In genomic region chr16:66849543-66849942, GRCh38 we compare ENCODE assay signal across 26 cellular contexts. TPM values are rescaled to one million over a fixed set of nuclear protein-coding genes. Genes with fewer than 3 reads are reported as not detected.
DNase-seq lines count a peak whose midpoint lies in the region; ATAC-seq and TF ChIP-seq lines count a peak whose summit lies in the region.
"Had no signal": no experiment of that assay in that cellular context is flagged by ENCODE, and none has a peak within 500 bp of the region (broad histone marks: within the 10 kb centered on the region; RNA-seq: fewer than 3 reads in every experiment).

No MANE protein-coding gene starts in this region.

- H3K27ac Mint-ChIP-seq in endodermal cell = no peak overlapping the region
- H3K27ac Mint-ChIP-seq: CD4-positive, alpha-beta memory T cell had no signal

- no peaks in the 10 kb centered on the region for H3K9me3 Mint-ChIP-seq in endodermal cell
- H3K9me3 Mint-ChIP-seq: CD4-positive, alpha-beta memory T cell; IgD-negative memory B cell had no signal

- H3K27me3 ChIP-seq in RWPE2 (ENCODE audit: insufficient read depth, poor library complexity, severe bottlenecking) (peaks cover 20% of the 10 kb centered on the region), endodermal cell (ENCODE audit: control insufficient read depth, insufficient read depth, low read length, poor library complexity, severe bottlenecking) (peaks cover 42% of the 10 kb centered on the region)

- intact Hi-C loops in posterior vena cava (cut with DNase I) = no loop called here

- H3K4me3 ChIP-seq in RWPE2 (ENCODE audit: severe bottlenecking) = no peak overlapping the region
- H3K4me3 ChIP-seq in endodermal cell (ENCODE audit: low read length) = no peak overlapping the region
- H3K4me3 ChIP-seq: A549, BLaER1, GM12878, GM23248, SK-N-MC had no signal

- H3K36me3 Mint-ChIP-seq in endodermal cell (ENCODE audit: low read depth) = no peaks in the 10 kb centered on the region
- H3K36me3 Mint-ChIP-seq: CD4-positive, alpha-beta memory T cell had no signal

- peak; percentile 36 for DNase-seq in activated effector memory CD4-positive, alpha-beta T cell treated with anti-CD3 and anti-CD28 coated beads, Interleukin-2, amount 50 U/mL, for 16 hours
- no peak for DNase-seq in activated effector memory CD4-positive, alpha-beta T cell treated with Interleukin-2 at 50 U/mL for 16 hours
- DNase-seq in RWPE2 (ENCODE audit: low spot score) (peak; percentile 38), endodermal cell (peak; percentile 62), posterior vena cava (ENCODE audit: low spot score) (peak; percentile 50), COR-L47 (lab: John Stamatoyannopoulos, UW) (no peak), UCSD-AML1 (lab: John Stamatoyannopoulos, UW; ENCODE audit: unreplicated experiment) (no peak)
- DNase-seq: CD4-positive, alpha-beta memory T cell; DND-41; GM23248; Karpas-422; NCI-H1417; NCI-H1694 treated with DMSO at 0.1 percent for 48 hours; NCI-H2107; NCI-H446 treated with DMSO at 0.1 percent for 48 hours; NCI-H526 treated with DMSO at 0.1 percent for 48 hours; PC-3; SHP77 had no signal

- no peak overlapping the region for H3K9ac ChIP-seq in endodermal cell (ENCODE audit: extremely low read depth, low read length, poor library complexity, severe bottlenecking)
- H3K9ac ChIP-seq: BLaER1, GM23248 had no signal

- TF ChIP-seq CTCF in RWPE2 (IDR thresholded peaks at IDR 0.05; ENCODE audit: poor library complexity, severe bottlenecking) = peak; percentile 13
- peak; percentile 54 for TF ChIP-seq CTCF in endodermal cell (conservative IDR thresholded peaks at IDR 0.05)

- H3K36me3 ChIP-seq in RWPE2 (ENCODE audit: low read depth) (no peaks in the 10 kb centered on the region), endodermal cell (ENCODE audit: control insufficient read depth, insufficient read depth, low read length) (no peaks in the 10 kb centered on the region)
- H3K36me3 ChIP-seq: BLaER1 had no signal

- peaks cover 43% of the 10 kb centered on the region for H3K27me3 Mint-ChIP-seq in endodermal cell (ENCODE audit: insufficient read depth)

- H3K27ac ChIP-seq in RWPE2 (ENCODE audit: poor library complexity, severe bottlenecking) (no peak overlapping the region), endodermal cell (ENCODE audit: low read depth, low read length) (no peak overlapping the region)
- H3K27ac ChIP-seq: A549, BLaER1, GM23248, SK-N-MC had no signal

- H3K9me3 ChIP-seq in RWPE2 (ENCODE audit: severe bottlenecking) = no peaks in the 10 kb centered on the region
- H3K9me3 ChIP-seq in endodermal cell (ENCODE audit: control insufficient read depth, low read length) = no peaks in the 10 kb centered on the region
- H3K9me3 ChIP-seq: A549, BLaER1 had no signal

- H3K4me1 Mint-ChIP-seq in endodermal cell = no peaks in the 10 kb centered on the region

- no peak for ATAC-seq in RWPE2 (ENCODE audit: low read depth)
- ATAC-seq in GM18867 (IDR thresholded peaks at IDR 0.05; ENCODE audit: unreplicated experiment) = no peak
- ATAC-seq: A549, PC-3 had no signal

- WGBS in endodermal cell (ENCODE audit: insufficient coverage in 1 of 2, insufficient read length in 1 of 2), 2 experiments = 80 to 82% methylated on average over 3 to 4 of the region's 4 CpGs

- H3K4me3 Mint-ChIP-seq in endodermal cell = no peak overlapping the region
- H3K4me3 Mint-ChIP-seq: CD4-positive, alpha-beta memory T cell; IgD-negative memory B cell had no signal

- no peaks in the 10 kb centered on the region for H3K4me1 ChIP-seq in RWPE2 (ENCODE audit: insufficient read depth, poor library complexity, severe bottlenecking)
- no peaks in the 10 kb centered on the region for H3K4me1 ChIP-seq in endodermal cell (ENCODE audit: control insufficient read depth, insufficient read depth, low read length)
- H3K4me1 ChIP-seq: A549 had no signal

RNA-seq across cellular contexts. Expression of gene CA7, which starts 5.3 kb away (rescaled TPM):
- total RNA-seq in endodermal cell (not detected), posterior vena cava (not detected)
- polyA plus RNA-seq in endodermal cell (2013, experiment 1 of 2) = 0.36 TPM
- polyA plus RNA-seq in endodermal cell (2013, experiment 2 of 2) = not detected
- total RNA-seq: CD4-positive, alpha-beta memory T cell; GM12878; M059J; PC-3; RPMI7951 had no signal
- polyA plus RNA-seq: A549; CD4-positive, alpha-beta memory T cell; GM23248; IgD-negative memory B cell had no signal

RNA-seq across cellular contexts. Expression of gene NAE1, which starts 18.8 kb away (rescaled TPM):
- total RNA-seq in endodermal cell (100 to 1,000 TPM; 129 to 166 TPM), posterior vena cava (10 to 100 TPM; 37.4 to 37.6 TPM)
- 141 TPM for polyA plus RNA-seq in endodermal cell (2013, experiment 1 of 2)
- polyA plus RNA-seq in endodermal cell (2013, experiment 2 of 2) = 140 TPM

RNA-seq across cellular contexts. Expression of gene PDP2, which starts 30.8 kb away (rescaled TPM):
- total RNA-seq in endodermal cell (10 to 100 TPM; 23.1 to 31.5 TPM), posterior vena cava (1 to 10 TPM; 5.0 to 5.5 TPM)
- polyA plus RNA-seq in endodermal cell (2013, experiment 1 of 2) = 11.4 TPM
- polyA plus RNA-seq in endodermal cell (2013, experiment 2 of 2) = 12.5 TPM

RNA-seq across cellular contexts. Expression of gene TERB1, which starts 48.2 kb away (rescaled TPM):
- total RNA-seq in endodermal cell (not detected), posterior vena cava (under 1 TPM in 1 of 2 donors, not detected in 1; 0.28 TPM)
- not detected for polyA plus RNA-seq in endodermal cell (2013, experiment 1 of 2)
- polyA plus RNA-seq in endodermal cell (2013, experiment 2 of 2) = not detected
- total RNA-seq: GM23248, M059J, PC-3, RPMI7951 had no signal
- polyA plus RNA-seq: CD4-positive, alpha-beta memory T cell; GM23248; IgD-negative memory B cell had no signal

Comparison
In these comparisons a context has a peak if more than half of its experiments do, and no peak if none do; other contexts are left out.
1. DNase-seq: peak in activated effector memory CD4-positive, alpha-beta T cell treated with anti-CD3 and anti-CD28 coated beads, Interleukin-2, amount 50 U/mL, for 16 hours (single experiment), RWPE2 (single experiment), endodermal cell (single experiment) and posterior vena cava (single experiment); none in activated effector memory CD4-positive, alpha-beta T cell treated with Interleukin-2 at 50 U/mL for 16 hours (single experiment), COR-L47 (single experiment) and UCSD-AML1 (single experiment).